In genomic region chr13:79382545-79383275, GRCh38 we compare ENCODE assay signal across 8 cellular contexts. TPM values are rescaled to one million over a fixed set of nuclear protein-coding genes. Genes with fewer than 3 reads are reported as not detected.
A peak's percentile ranks its signal among the peaks of the same experiment; 100 is the strongest.
DNase-seq lines count a peak whose midpoint lies in the region; ATAC-seq and TF ChIP-seq lines count a peak whose summit lies in the region.

No MANE protein-coding gene starts in this region.

- H3K4me1 Mint-ChIP-seq in activated naive CD8-positive, alpha-beta T cell treated with anti-CD3 and anti-CD28 coated beads, Interleukin-2, amount 10 ng/mL, durations not matched to agents 7 days and 5 days, result peaks cover 29% of the 10 kb centered on the region

- H3K4me3 ChIP-seq in DOHH2 (ENCODE audit: low read length), result no peak overlapping the region
- no peak overlapping the region for H3K4me3 ChIP-seq in tibial nerve

- H3K27me3 ChIP-seq in DOHH2 (ENCODE audit: control insufficient read depth, low read length) (no peaks in the 10 kb centered on the region), tibial nerve (no peaks in the 10 kb centered on the region)

- peaks cover 15% of the 10 kb centered on the region for H3K36me3 Mint-ChIP-seq in activated naive CD8-positive, alpha-beta T cell treated with anti-CD3 and anti-CD28 coated beads, Interleukin-2, amount 10 ng/mL, durations not matched to agents 7 days and 5 days

- no peaks in the 10 kb centered on the region for H3K9me3 ChIP-seq in DOHH2 (ENCODE audit: control insufficient read depth, insufficient read depth, low read length)
- H3K9me3 ChIP-seq in tibial nerve, result no peaks in the 10 kb centered on the region

- no peak for TF ChIP-seq CTCF in DOHH2 (IDR thresholded peaks at IDR 0.05; ENCODE audit: low read depth, low read length, poor library complexity, severe bottlenecking)
- no peak for TF ChIP-seq CTCF in tibial nerve (IDR thresholded peaks at IDR 0.05)

- H3K9me2 ChIP-seq in DOHH2 (replicated peaks; ENCODE audit: control insufficient read depth, low read length), result no peaks in the 10 kb centered on the region

- peaks cover 9% of the 10 kb centered on the region for H4K20me1 ChIP-seq in DOHH2 (ENCODE audit: control insufficient read depth, insufficient read depth, low read depth, low read length)

- no peak for DNase-seq in activated naive CD8-positive, alpha-beta T cell treated with anti-CD3 and anti-CD28 coated beads, Interleukin-2, amount 10 ng/mL, durations not matched to agents 7 days and 5 days
- DNase-seq in tibial nerve (ENCODE audit: low spot score in 2 of 2), result no peak
- DNase-seq in dermis blood vessel endothelial cell, result no peak
- no peak for DNase-seq in 8988T
- no peak for DNase-seq in left lobe of liver (ENCODE audit: low spot score)

- H3K27ac ChIP-seq in DOHH2 (ENCODE audit: low read depth, low read length) (no peak overlapping the region), tibial nerve (no peak overlapping the region)

- WGBS in tibial nerve, 2 donors, result 23 to 38% methylated on average over 1 of the region's 1 CpG

- H3K27ac Mint-ChIP-seq in activated naive CD8-positive, alpha-beta T cell treated with anti-CD3 and anti-CD28 coated beads, Interleukin-2, amount 10 ng/mL, durations not matched to agents 7 days and 5 days, result peak overlapping the region; percentile 90

- POLR2A ChIA-PET in activated naive CD8-positive, alpha-beta T cell treated with anti-CD3 and anti-CD28 coated beads, Interleukin-2, amount 10 ng/mL, durations not matched to agents 7 days and 5 days (lab: Charles Lee), result no interaction called here

- peaks cover 56% of the 10 kb centered on the region for H3K36me3 ChIP-seq in DOHH2 (ENCODE audit: control insufficient read depth, low read length)
- H3K36me3 ChIP-seq in tibial nerve, result peaks cover 0 to 10% (median 0%) of the 10 kb centered on the region in 3 donors

- TF ChIP-seq POLR2A in tibial nerve (IDR thresholded peaks at IDR 0.05), result no peak

- no peaks in the 10 kb centered on the region for H3K27me3 Mint-ChIP-seq in activated naive CD8-positive, alpha-beta T cell treated with anti-CD3 and anti-CD28 coated beads, Interleukin-2, amount 10 ng/mL, durations not matched to agents 7 days and 5 days

- TF ChIP-seq EP300 in tibial nerve (IDR thresholded peaks at IDR 0.05), result no peak

- H3K9me3 Mint-ChIP-seq in activated naive CD8-positive, alpha-beta T cell treated with anti-CD3 and anti-CD28 coated beads, Interleukin-2, amount 10 ng/mL, durations not matched to agents 7 days and 5 days, result no peaks in the 10 kb centered on the region

- H3K4me3 Mint-ChIP-seq in activated naive CD8-positive, alpha-beta T cell treated with anti-CD3 and anti-CD28 coated beads, Interleukin-2, amount 10 ng/mL, durations not matched to agents 7 days and 5 days, result peak overlapping the region; percentile 80

- ATAC-seq in GM21360 (IDR thresholded peaks at IDR 0.05; ENCODE audit: unreplicated experiment), result peak; percentile 35
- peak; percentile 33 for ATAC-seq in HG03442 (IDR thresholded peaks at IDR 0.05; ENCODE audit: unreplicated experiment)
- peak; percentile 58 for ATAC-seq in activated naive CD8-positive, alpha-beta T cell treated with anti-CD3 and anti-CD28 coated beads, Interleukin-2, amount 10 ng/mL, durations not matched to agents 7 days and 5 days (ENCODE audit: low read depth)
- ATAC-seq in left lobe of liver, result no peak

- peaks cover 95% of the 10 kb centered on the region for H3K79me2 ChIP-seq in DOHH2 (ENCODE audit: control insufficient read depth, low read length)

- peaks cover 53% of the 10 kb centered on the region for H3K4me1 ChIP-seq in DOHH2 (ENCODE audit: control insufficient read depth, low read length)
- peaks cover 0 to 49% (median 2%) of the 10 kb centered on the region in 4 donors for H3K4me1 ChIP-seq in tibial nerve

- H3F3A ChIP-seq in DOHH2 (ENCODE audit: control insufficient read depth, insufficient read depth), result peaks cover 5% of the 10 kb centered on the region; the same call in 1 of the 2 replicates

- peak overlapping the region; percentile 22; the same call in 1 of the 2 replicates for H3K4me2 ChIP-seq in DOHH2 (ENCODE audit: low read length)

RNA-seq across cellular contexts. Expression of gene RBM26, which starts 23.3 kb away (rescaled TPM):
- total RNA-seq in activated naive CD8-positive, alpha-beta T cell treated with anti-CD3 and anti-CD28 coated beads, Interleukin-2, amount 10 ng/mL, durations not matched to agents 7 days and 5 days, result 10 to 100 TPM; 64.8 to 66.1 TPM
- total RNA-seq in tibial nerve, result 10 to 100 TPM; 37.3 to 55.3 (median 43.3) TPM
- total RNA-seq in dermis blood vessel endothelial cell, result 25.2 and 26.9 TPM in 2 replicates
- total RNA-seq in left lobe of liver, result 10.7 TPM
